In genomic region chr1:224497714-224498573, GRCh38 we compare ENCODE assay signal across 8 cellular contexts.
A peak's percentile ranks its signal among the peaks of the same experiment; 100 is the strongest.
DNase-seq lines count a peak whose midpoint lies in the region; ATAC-seq and TF ChIP-seq lines count a peak whose summit lies in the region.

No MANE protein-coding gene starts in this region.

- peak; percentile 92 for ATAC-seq in GM21447 (IDR thresholded peaks at IDR 0.05; ENCODE audit: unreplicated experiment)
- peak; percentile 92 for ATAC-seq in activated B cell treated with CpG ODN at 0.5 μM for 24 hours (ENCODE audit: low read depth)

- H3K9me3 Mint-ChIP-seq in activated B cell treated with CpG ODN at 0.5 μM for 24 hours (peaks cover 4% of the 10 kb centered on the region), chondrocyte (ENCODE audit: low read depth) (peaks cover 10% of the 10 kb centered on the region)

- POLR2A ChIA-PET in activated B cell treated with CpG ODN at 0.5 μM for 24 hours (lab: Charles Lee) = interaction anchor here (0.7 to 1.9 kb wide), 2 partner anchors 63 to 1426 kb away, joined by 3 to 5 read pairs; partner anchors contain the start of genes PYCR2 and WDR26

- CTCF ChIA-PET in activated B cell treated with CpG ODN at 0.5 μM for 24 hours (lab: Charles Lee) = interaction anchor here (1.1 to 1.3 kb wide), 2 partner anchors 15 to 16 kb away, joined by 4 to 6 read pairs; no protein-coding TSS in a partner anchor

- H3K4me3 Mint-ChIP-seq in activated B cell treated with CpG ODN at 0.5 μM for 24 hours (peak overlapping the region; percentile 11), chondrocyte (ENCODE audit: unreplicated experiment) (no peak overlapping the region)

- H3K36me3 Mint-ChIP-seq in activated B cell treated with CpG ODN at 0.5 μM for 24 hours (ENCODE audit: low read depth) = no peaks in the 10 kb centered on the region
- H3K36me3 Mint-ChIP-seq in chondrocyte (ENCODE audit: low read depth) = no peaks in the 10 kb centered on the region

- peaks cover 22% of the 10 kb centered on the region for H3K4me1 Mint-ChIP-seq in activated B cell treated with CpG ODN at 0.5 μM for 24 hours
- peaks cover 39% of the 10 kb centered on the region for H3K4me1 Mint-ChIP-seq in chondrocyte (ENCODE audit: low read depth)

- peak; percentile 87 for DNase-seq in EL
- peak; percentile 94 for DNase-seq in HT1080 (ENCODE audit: low read depth)
- DNase-seq in activated B cell treated with CpG ODN at 0.5 μM for 24 hours = no peak
- DNase-seq in chondrocyte (ENCODE audit: low spot score) = no peak
- peak; percentile 56 for DNase-seq in medulla oblongata (ENCODE audit: extremely low spot score)
- DNase-seq in stimulated activated CD8-positive, alpha-beta memory T cell treated with anti-CD3 and anti-CD28 coated beads, Interleukin-2, amount 100 ng/mL, for 48 hours (ENCODE audit: low read depth in 2 of 2) = peak; percentile 49 to 54
- DNase-seq in retina = no peak

- TF ChIP-seq CTCF in activated B cell treated with CpG ODN at 0.5 μM for 24 hours (IDR thresholded peaks at IDR 0.05) (no peak), chondrocyte (IDR thresholded peaks at IDR 0.05) (peak; percentile 30)

- peak overlapping the region; percentile 72 for H3K27ac Mint-ChIP-seq in activated B cell treated with CpG ODN at 0.5 μM for 24 hours
- peak overlapping the region; percentile 97 for H3K27ac Mint-ChIP-seq in chondrocyte (ENCODE audit: unreplicated experiment)

- no peaks in the 10 kb centered on the region for H3K27me3 Mint-ChIP-seq in activated B cell treated with CpG ODN at 0.5 μM for 24 hours
- H3K27me3 Mint-ChIP-seq in chondrocyte (ENCODE audit: low read depth) = no peaks in the 10 kb centered on the region

- intact Hi-C loops in activated B cell treated with CpG ODN at 0.5 μM for 24 hours (cut with micrococcal nuclease) = no loop called here

Comparison
In these comparisons a context has a peak if more than half of its experiments do, and no peak if none do; other contexts are left out.
1. DNase-seq: peak in EL (single experiment), HT1080 (single experiment), medulla oblongata (single experiment) and stimulated activated CD8-positive, alpha-beta memory T cell treated with anti-CD3 and anti-CD28 coated beads, Interleukin-2, amount 100 ng/mL, for 48 hours (2 of 2); none in activated B cell treated with CpG ODN at 0.5 μM for 24 hours (single experiment), chondrocyte (single experiment) and retina (single experiment).